ENCODE assay signal across 15 cellular contexts in the genomic region with DNA sequence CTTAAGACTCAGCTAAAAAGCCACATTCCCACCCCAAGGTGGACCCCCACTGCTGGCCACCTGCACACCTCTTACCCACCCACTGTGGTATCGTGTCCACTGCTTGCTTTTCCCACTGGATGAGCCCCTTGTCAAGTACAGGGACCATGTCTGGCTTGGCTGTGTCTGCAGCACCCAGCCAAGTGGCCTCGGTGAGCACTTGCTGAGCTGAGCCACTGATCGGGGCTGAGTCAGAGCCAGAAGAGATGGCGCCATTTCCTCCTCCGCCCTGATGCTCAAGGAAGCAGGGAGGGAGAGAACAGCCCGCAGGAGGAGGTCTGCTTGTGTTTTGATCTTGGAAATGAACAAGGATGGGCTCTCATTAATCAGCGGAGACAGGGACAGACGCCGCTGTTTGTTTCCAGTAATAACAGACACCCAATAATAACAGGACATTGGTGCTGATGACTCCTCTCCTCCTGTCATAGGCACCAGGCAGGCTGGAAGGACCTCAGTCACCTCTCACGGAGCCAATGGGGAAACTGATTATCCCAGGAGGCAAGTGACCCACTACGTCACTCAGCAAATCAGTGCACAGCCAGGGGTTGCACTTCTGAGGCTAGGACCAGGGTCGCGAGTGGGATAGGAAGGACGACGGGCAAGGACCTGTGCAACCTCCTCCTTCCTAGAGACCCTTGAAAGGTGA.
DNase-seq lines count a peak whose midpoint lies in the region; ATAC-seq lines count a peak whose summit lies in the region.
"Had no signal": no experiment of that assay in that cellular context is flagged by ENCODE, and none has a peak within 500 bp of the region (broad histone marks: within the 10 kb centered on the region; RNA-seq: fewer than 3 reads in every experiment).

No MANE protein-coding gene starts in this region.

- H3K4me3 ChIP-seq in mesendoderm (ENCODE audit: low read length) = no peak overlapping the region
- H3K4me3 ChIP-seq: cardiac muscle cell had no signal

- H3K18ac ChIP-seq in mesendoderm (ENCODE audit: low read length) = no peak overlapping the region

- H3K56ac ChIP-seq in mesendoderm (ENCODE audit: low read length) = no peak overlapping the region

- H3K4me2 ChIP-seq in mesendoderm (ENCODE audit: low read length) = no peak overlapping the region

- H3K4me1 ChIP-seq in mesendoderm (ENCODE audit: control insufficient read depth, low read depth, low read length) = no peaks in the 10 kb centered on the region

- no peak overlapping the region for H3K9ac ChIP-seq in mesendoderm (ENCODE audit: low read length)

- peak; percentile 60 for ATAC-seq in esophagus mucosa
- ATAC-seq in HG03521 (IDR thresholded peaks at IDR 0.05; ENCODE audit: unreplicated experiment) = no peak
- ATAC-seq: activated CD8-positive, alpha-beta T cell treated with anti-CD3 and anti-CD28 coated beads, Interleukin-2, amount 10 ng/mL, durations not matched to agents 7 days and 5 days had no signal

- intact Hi-C loops in posterior vena cava (cut with DNase I) = no loop called here

- no peak overlapping the region for H3K27ac ChIP-seq in mesendoderm (ENCODE audit: low read depth, low read length)
- H3K27ac ChIP-seq: 22Rv1, cardiac muscle cell had no signal

- H3K79me1 ChIP-seq in mesendoderm (ENCODE audit: low read length) = no peaks in the 10 kb centered on the region

- H2BK5ac ChIP-seq in mesendoderm (ENCODE audit: low read length) = no peak overlapping the region

- no peak overlapping the region for H2BK15ac ChIP-seq in mesendoderm (replicated peaks; ENCODE audit: low read depth)

- no peak overlapping the region for H3K4ac ChIP-seq in mesendoderm (ENCODE audit: low read depth, low read length)

- no peaks in the 10 kb centered on the region for H3K79me2 ChIP-seq in mesendoderm (ENCODE audit: control insufficient read depth, insufficient read depth, low read length)

- WGBS in mesendoderm (ENCODE audit: extremely low coverage, insufficient coverage, low lambda C conversion rate) = no CpG with 5 or more reads among the region's 15 CpGs

- no peaks in the 10 kb centered on the region for H3K36me3 ChIP-seq in mesendoderm (ENCODE audit: control insufficient read depth, insufficient read depth, low read length)
- H3K36me3 ChIP-seq: cardiac muscle cell had no signal

- H3K23ac ChIP-seq in mesendoderm (ENCODE audit: low read length) = no peak overlapping the region

- no peak overlapping the region for H2BK120ac ChIP-seq in mesendoderm (ENCODE audit: low read depth, low read length)

- no peak overlapping the region for H2AK5ac ChIP-seq in mesendoderm (ENCODE audit: low read length)

- DNase-seq in DMS53 (lab: John Stamatoyannopoulos, UW) (peak; percentile 20), DMS53 treated with DMSO at 0.1 percent for 48 hours (lab: John Stamatoyannopoulos, UW; ENCODE audit: unreplicated experiment) (no peak), MV-4-11 (lab: John Stamatoyannopoulos, UW) (peak; percentile 19), posterior vena cava (ENCODE audit: low spot score) (peak; percentile 47), mesendoderm (no peak), epidermal melanocyte (ENCODE audit: insufficient read length, low spot score) (no peak)
- DNase-seq: activated CD8-positive, alpha-beta T cell treated with anti-CD3 and anti-CD28 coated beads, Interleukin-2, amount 10 ng/mL, durations not matched to agents 7 days and 5 days; Calu3; hippocampal formation; NCI-H1694 treated with DMSO at 0.1 percent for 48 hours; NCI-H526 had no signal

- H4K8ac ChIP-seq in mesendoderm (ENCODE audit: low read depth, low read length) = no peak overlapping the region

- no peaks in the 10 kb centered on the region for H3K27me3 ChIP-seq in mesendoderm (ENCODE audit: insufficient read depth, low read length, poor library complexity)
- H3K27me3 ChIP-seq: cardiac muscle cell had no signal

- H4K5ac ChIP-seq in mesendoderm (ENCODE audit: low read length) = no peak overlapping the region

Comparison
In these comparisons a context has a peak if more than half of its experiments do, and no peak if none do; other contexts are left out.
1. DNase-seq: peak in DMS53 (single experiment), MV-4-11 (single experiment) and posterior vena cava (single experiment); none in DMS53 treated with DMSO at 0.1 percent for 48 hours (single experiment), mesendoderm (single experiment) and epidermal melanocyte (single experiment).